In the genomic region with DNA sequence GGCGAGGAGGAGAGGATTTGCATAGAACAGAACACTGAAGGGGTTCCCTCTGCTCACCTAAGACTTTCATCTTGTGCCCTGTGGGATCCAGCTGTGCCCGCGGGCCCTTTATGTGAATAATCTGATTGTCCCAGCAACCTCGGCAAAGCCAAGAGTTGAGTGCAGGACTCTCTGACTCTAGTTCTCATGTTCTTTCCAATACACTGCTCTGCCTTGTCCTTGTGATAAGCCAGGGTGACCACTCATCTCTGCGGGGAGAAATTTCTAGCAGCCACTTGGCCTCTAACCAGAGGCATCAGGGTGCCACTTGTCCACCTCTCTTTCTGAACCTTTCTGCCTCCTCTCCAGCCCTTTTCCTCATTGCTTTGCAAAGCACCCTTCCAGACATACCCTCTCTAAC, we compare ENCODE assay signal across 10 cellular contexts. TPM values are rescaled to one million over a fixed set of nuclear protein-coding genes. Genes with fewer than 3 reads are reported as not detected.
"Had no signal": no experiment of that assay in that cellular context is flagged by ENCODE, and none has a peak within 500 bp of the region (broad histone marks: within the 10 kb centered on the region; RNA-seq: fewer than 3 reads in every experiment).

No MANE protein-coding gene starts in this region.

- H3K36me3 ChIP-seq: HAP-1 had no signal

- H3K27ac ChIP-seq: GM23248, HL-60 had no signal

- ATAC-seq: HCT116, HepG2 had no signal

- H3K4me1 ChIP-seq: HAP-1 had no signal

- H3K9me3 ChIP-seq: HAP-1 had no signal

- H3K4me3 ChIP-seq: GM23248, HAP-1 had no signal

- DNase-seq: GM23248, GOT3, H7, HFFc6 had no signal

RNA-seq across cellular contexts. Expression of a gene that starts 31.8 kb away (rescaled TPM):
- total RNA-seq: GM23248, H4, H7, HepG2, HFFc6, HT1080 had no signal
